In genomic region chr5:62587737-62588136, GRCh38 we compare ENCODE assay signal across 15 cellular contexts. TPM values are rescaled to one million over a fixed set of nuclear protein-coding genes. Genes with fewer than 3 reads are reported as not detected.
DNase-seq lines count a peak whose midpoint lies in the region; ATAC-seq and TF ChIP-seq lines count a peak whose summit lies in the region.
"Had no signal": no experiment of that assay in that cellular context is flagged by ENCODE, and none has a peak within 500 bp of the region (broad histone marks: within the 10 kb centered on the region; RNA-seq: fewer than 3 reads in every experiment).

No MANE protein-coding gene starts in this region.

- DNase-seq in EH (ENCODE audit: low read depth) (peak; percentile 7), NOMO-1 treated with dmso at 0.1 percent for 144 hours (lab: John Stamatoyannopoulos, UW; ENCODE audit: unreplicated experiment) (peak; percentile 39), fibroblast of the aortic adventitia (ENCODE audit: low read depth) (peak; percentile 22), HCEC 1CT (no peak), mesenteric fat pad (ENCODE audit: low spot score) (no peak)
- DNase-seq: activated CD8-positive, alpha-beta memory T cell treated with anti-CD3 and anti-CD28 coated beads for 24 hours; activated gamma-delta T cell; DMS153; hippocampal formation; left colon; naive B cell; stimulated activated CD4-positive, alpha-beta T cell treated with anti-CD3 and anti-CD28 coated beads, Interleukin-12 subunit alpha, Interleukin-12 subunit beta, amount 100 ng/mL, for 4 hours had no signal

- no peak for TF ChIP-seq CTCF in fibroblast of the aortic adventitia (IDR thresholded peaks at IDR 0.05; ENCODE audit: insufficient read depth, low read length)

- no peak overlapping the region for H3K4me3 ChIP-seq in fibroblast of the aortic adventitia (ENCODE audit: low read depth, low read length)

- ATAC-seq in HG02678 (IDR thresholded peaks at IDR 0.05; ENCODE audit: unreplicated experiment) (peak; percentile 71), HG02763 (IDR thresholded peaks at IDR 0.05; ENCODE audit: unreplicated experiment) (no peak), HG03378 (IDR thresholded peaks at IDR 0.05; ENCODE audit: unreplicated experiment) (no peak)
- ATAC-seq: left colon had no signal

RNA-seq across cellular contexts. Expression of gene LRRC70, which starts 9.1 kb away (rescaled TPM):
- total RNA-seq in fibroblast of the aortic adventitia (ENCODE audit: low replicate concordance) = 1.2 and 1.6 TPM in 2 replicates
- total RNA-seq in mesenteric fat pad = 9.4 TPM

Comparison
In these comparisons a context has a peak if more than half of its experiments do, and no peak if none do; other contexts are left out.
1. DNase-seq: peak in EH (single experiment), NOMO-1 treated with dmso at 0.1 percent for 144 hours (single experiment) and fibroblast of the aortic adventitia (single experiment); none in HCEC 1CT (single experiment) and mesenteric fat pad (single experiment).